In the genomic region with DNA sequence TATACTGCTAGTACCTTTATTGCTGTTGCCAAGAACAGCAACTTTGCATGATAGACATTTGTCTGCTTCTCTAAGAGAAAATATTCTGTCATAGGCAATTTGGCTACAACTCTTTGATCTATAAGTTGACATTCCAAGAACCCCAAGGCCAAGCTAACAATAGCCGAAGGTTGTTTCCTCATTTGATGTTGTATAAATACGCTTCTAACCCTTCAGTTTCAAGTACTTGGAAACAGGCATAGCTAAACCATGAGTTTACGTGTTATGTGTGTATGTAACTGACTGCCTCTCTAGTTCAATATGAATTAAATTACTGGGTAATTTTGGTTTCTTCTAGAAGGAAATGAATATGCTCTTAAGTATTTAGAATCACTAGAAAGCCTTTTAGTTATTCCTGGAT, we compare ENCODE assay signal across 1 cellular context.
TF ChIP-seq lines count a peak whose summit lies in the region.

No MANE protein-coding gene starts in this region.

TF ChIP-seq in IMR-90, 13 proteins besides CTCF, POLR2A, EP300 and RAD21 (continued from another document):
- TF ChIP-seq, protein P1, sequence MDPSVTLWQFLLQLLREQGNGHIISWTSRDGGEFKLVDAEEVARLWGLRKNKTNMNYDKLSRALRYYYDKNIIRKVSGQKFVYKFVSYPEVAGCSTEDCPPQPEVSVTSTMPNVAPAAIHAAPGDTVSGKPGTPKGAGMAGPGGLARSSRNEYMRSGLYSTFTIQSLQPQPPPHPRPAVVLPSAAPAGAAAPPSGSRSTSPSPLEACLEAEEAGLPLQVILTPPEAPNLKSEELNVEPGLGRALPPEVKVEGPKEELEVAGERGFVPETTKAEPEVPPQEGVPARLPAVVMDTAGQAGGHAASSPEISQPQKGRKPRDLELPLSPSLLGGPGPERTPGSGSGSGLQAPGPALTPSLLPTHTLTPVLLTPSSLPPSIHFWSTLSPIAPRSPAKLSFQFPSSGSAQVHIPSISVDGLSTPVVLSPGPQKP (IDR thresholded peaks at IDR 0.05; ENCODE audit: borderline replicate concordance, low read depth, low read length) = no peak
- TF ChIP-seq MXI1 (IDR thresholded peaks at IDR 0.05; ENCODE audit: borderline replicate concordance, low read depth, low read length) = no peak
- TF ChIP-seq MAFK (IDR thresholded peaks at IDR 0.05; ENCODE audit: low read depth, low read length) = no peak
- no peak for TF ChIP-seq FOS (IDR thresholded peaks at IDR 0.05; ENCODE audit: low read depth, low read length)
- no peak for TF ChIP-seq RFX5 (IDR thresholded peaks at IDR 0.05; ENCODE audit: low read depth, low read length)
- TF ChIP-seq SMC3 (IDR thresholded peaks at IDR 0.05; ENCODE audit: low read depth, low read length) = no peak
